8 cellular contexts compared by ENCODE assay signal in the genomic region with DNA sequence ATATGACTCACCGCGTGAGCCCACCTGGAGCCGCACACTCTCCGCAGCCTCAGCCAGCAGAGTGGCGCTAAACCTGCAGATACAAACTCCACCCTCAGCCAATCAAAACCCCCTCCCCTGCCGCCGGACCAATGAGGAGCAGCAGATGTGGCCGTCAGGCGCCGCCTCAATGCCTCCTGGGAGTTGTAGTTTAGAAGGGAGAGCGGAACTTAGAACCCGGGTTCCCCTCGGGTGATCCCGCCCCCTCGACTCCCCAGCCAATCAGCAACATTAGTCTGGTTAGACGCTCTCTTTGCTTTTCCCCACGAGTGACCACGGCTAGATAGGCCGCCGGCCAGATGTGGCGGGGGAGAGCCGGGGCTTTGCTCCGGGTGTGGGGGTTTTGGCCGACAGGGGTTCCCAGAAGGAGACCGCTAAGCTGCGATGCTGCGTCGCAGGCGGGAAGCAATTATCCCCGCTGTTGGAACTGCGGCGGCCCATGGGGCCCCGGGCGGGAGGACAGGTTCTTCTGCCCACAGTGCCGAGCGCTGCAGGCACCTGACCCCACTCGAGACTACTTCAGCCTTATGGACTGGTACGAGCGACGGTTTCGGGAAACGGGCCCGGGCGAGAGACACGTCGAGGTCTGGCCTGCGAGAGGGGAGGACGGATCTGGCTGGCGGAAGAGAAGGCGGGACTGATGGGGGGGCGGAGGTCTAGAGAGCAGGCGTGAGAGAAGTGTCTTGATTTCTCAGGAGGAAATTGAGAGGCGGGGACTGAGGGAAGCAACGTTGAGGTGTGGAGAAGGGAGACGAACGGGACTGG.
DNase-seq lines count a peak whose midpoint lies in the region; ATAC-seq, FAIRE-seq and TF ChIP-seq lines count a peak whose summit lies in the region.

CHEK2 (minus strand) TSS at position 63 of the 804 bp plus-strand sequence. CDS start 7,099 bp downstream, outside the sequence.
HSCB (plus strand) TSS at position 282 of the 804 bp plus-strand sequence; CDS start at position 339, 57 bp downstream.

- DNase-seq in AG09319 (ENCODE audit: extremely low read depth, low read depth) (peak; percentile 96), NCI-H446 (lab: John Stamatoyannopoulos, UW) (peak; percentile 97 to 99), cerebellar nuclear complex (lab: John Stamatoyannopoulos, UW) (peak; percentile 88 to 96)
- DNase-seq in stimulated activated CD4-positive, alpha-beta T cell treated with anti-CD3 and anti-CD28 coated beads, Interleukin-12 subunit alpha, Interleukin-12 subunit beta, amount 100 ng/mL, for 4 hours = peak; percentile 94

- ATAC-seq in GM19025 (IDR thresholded peaks at IDR 0.05; ENCODE audit: low read depth, unreplicated experiment) (peak; percentile 93), HG03342 (IDR thresholded peaks at IDR 0.05; ENCODE audit: unreplicated experiment) (peak; percentile 91)
- ATAC-seq in activated CD4-positive, CD25-positive, alpha-beta regulatory T cell treated with anti-CD3 and anti-CD28 coated beads, Interleukin-2, amount 50 U/mL, for 24 hours = peak; percentile 95 to 96

- peak; percentile 90 for FAIRE-seq in islet of Langerhans (lab: Jason Lieb, UNC)

- TF ChIP-seq CTCF in AG09319 (IDR thresholded peaks at IDR 0.05; ENCODE audit: low read depth, low read length) = no peak; the same call in 1 of the 2 replicates

Comparison
In these comparisons a context has a peak if more than half of its experiments do, and no peak if none do; other contexts are left out.
1. Peak in every context shown above with its lines: DNase-seq and ATAC-seq.